9 cellular contexts compared by ENCODE assay signal in genomic region chr2:112690853-112691390, GRCh38. TPM values are rescaled to one million over a fixed set of nuclear protein-coding genes. Genes with fewer than 3 reads are reported as not detected.
A peak's percentile ranks its signal among the peaks of the same experiment; 100 is the strongest.
DNase-seq lines count a peak whose midpoint lies in the region.
"Had no signal": no experiment of that assay in that cellular context is flagged by ENCODE, and none has a peak within 500 bp of the region (broad histone marks: within the 10 kb centered on the region; RNA-seq: fewer than 3 reads in every experiment).

No MANE protein-coding gene starts in this region.

- DNase-seq in COLO668 (lab: John Stamatoyannopoulos, UW; ENCODE audit: unreplicated experiment) = peak; percentile 36
- DNase-seq in H4 (ENCODE audit: low spot score) = peak; percentile 65
- peak; percentile 63 for DNase-seq in NCI-H69 (lab: John Stamatoyannopoulos, UW)
- DNase-seq in activated CD4-positive, alpha-beta T cell treated with anti-CD3 and anti-CD28 coated beads, Interleukin-2, amount 50 U/mL, for 48 hours = peak; percentile 63 to 73
- DNase-seq in ecto neural progenitor cell (ENCODE audit: low spot score) = peak; percentile 61
- peak; percentile 84 for DNase-seq in medulla oblongata (ENCODE audit: extremely low spot score)
- DNase-seq in stimulated activated CD8-positive, alpha-beta memory T cell treated with anti-CD3 and anti-CD28 coated beads, Interleukin-2, amount 100 ng/mL, for 48 hours (ENCODE audit: low read depth in 2 of 2) = peak; percentile 31 to 46
- DNase-seq in GOT3 (lab: John Stamatoyannopoulos, UW) = no peak

RNA-seq across cellular contexts. Expression of gene NT5DC4, which starts 29.9 kb away (rescaled TPM):
- total RNA-seq in H4 (2014; rRNA removed; shearing (Covaris generic)) = not detected in 2 replicates
- total RNA-seq: T-helper 2 cell treated with Interferon-gamma antibody and Interleukin-4, amounts not matched to agents 100 ng/mL and 5 ng/mL, for 36 hours had no signal

RNA-seq across cellular contexts. Expression of gene SLC20A1, which starts 45.2 kb away (rescaled TPM):
- total RNA-seq in H4 (2014; rRNA removed; shearing (Covaris generic)) = 54.2 and 57.2 TPM in 2 replicates
